Comparison of ENCODE assay signal across 8 cellular contexts in the genomic region with DNA sequence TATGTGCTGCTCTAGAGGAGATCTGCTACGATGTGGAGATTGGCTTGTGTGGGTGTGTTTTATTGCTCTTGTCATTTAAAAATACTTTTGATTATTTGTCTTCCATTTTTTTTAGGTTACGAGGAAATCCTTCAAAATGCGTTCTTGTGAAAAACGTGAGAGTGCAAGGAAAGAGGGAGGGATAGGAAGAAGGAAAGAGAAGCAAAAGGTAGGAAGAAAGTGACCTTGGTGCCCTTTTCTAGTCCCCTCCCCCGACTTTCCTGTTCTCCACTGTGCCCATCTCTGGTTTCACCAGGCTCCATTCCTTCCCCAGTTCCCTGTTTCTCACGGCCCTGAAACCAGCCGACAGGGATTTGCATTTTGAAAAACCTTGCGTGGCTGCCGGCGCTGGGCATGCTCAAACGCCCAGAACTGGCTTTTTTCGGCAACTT. TPM values are rescaled to one million over a fixed set of nuclear protein-coding genes. Genes with fewer than 3 reads are reported as not detected.
A peak's percentile ranks its signal among the peaks of the same experiment; 100 is the strongest.
DNase-seq lines count a peak whose midpoint lies in the region; ATAC-seq and TF ChIP-seq lines count a peak whose summit lies in the region.

No MANE protein-coding gene starts in this region.

- H3K27me3 ChIP-seq in dorsolateral prefrontal cortex = no peaks in the 10 kb centered on the region
- H3K27me3 ChIP-seq in mucosa of rectum (ENCODE audit: control insufficient read depth in 2 of 2, insufficient read depth in 2 of 2, low read length in 2 of 2) = no peaks in the 10 kb centered on the region

- H3K9me3 Mint-ChIP-seq in stimulated activated naive CD8-positive, alpha-beta T cell treated with anti-CD3 and anti-CD28 coated beads, Interleukin-15, Interleukin-2, amounts not matched to agents 100 ng/mL and 50 ng/mL, for 24 hours = no peaks in the 10 kb centered on the region

- no peaks in the 10 kb centered on the region for H3K36me3 ChIP-seq in mucosa of rectum (ENCODE audit: control insufficient read depth in 2 of 2, insufficient read depth in 2 of 2, low read length in 2 of 2)

- H3K36me3 Mint-ChIP-seq in stimulated activated naive CD8-positive, alpha-beta T cell treated with anti-CD3 and anti-CD28 coated beads, Interleukin-15, Interleukin-2, amounts not matched to agents 100 ng/mL and 50 ng/mL, for 24 hours (ENCODE audit: low read depth) = no peaks in the 10 kb centered on the region

- DNase-seq in stimulated activated naive CD8-positive, alpha-beta T cell treated with anti-CD3 and anti-CD28 coated beads, Interleukin-15, Interleukin-2, amounts not matched to agents 100 U/mL and 50 U/mL, for 24 hours = no peak
- peak in 6 of 10 donors; percentile 53 to 74 (median 70) for DNase-seq in dorsolateral prefrontal cortex
- no peak for DNase-seq in OCI-M2 (lab: John Stamatoyannopoulos, UW; ENCODE audit: unreplicated experiment)

- ATAC-seq in stimulated activated naive CD8-positive, alpha-beta T cell treated with anti-CD3 and anti-CD28 coated beads, Interleukin-15, Interleukin-2, amounts not matched to agents 100 U/mL and 50 U/mL, for 24 hours = no peak
- no peak for ATAC-seq in HG02763 (IDR thresholded peaks at IDR 0.05; ENCODE audit: unreplicated experiment)
- ATAC-seq in HG03095 (IDR thresholded peaks at IDR 0.05; ENCODE audit: unreplicated experiment) = no peak
- no peak for ATAC-seq in HG02970 (IDR thresholded peaks at IDR 0.05; ENCODE audit: low FRiP score, unreplicated experiment)

- peaks cover 61% of the 10 kb centered on the region for H3K27me3 Mint-ChIP-seq in stimulated activated naive CD8-positive, alpha-beta T cell treated with anti-CD3 and anti-CD28 coated beads, Interleukin-15, Interleukin-2, amounts not matched to agents 100 ng/mL and 50 ng/mL, for 24 hours

- H3K27ac Mint-ChIP-seq in stimulated activated naive CD8-positive, alpha-beta T cell treated with anti-CD3 and anti-CD28 coated beads, Interleukin-15, Interleukin-2, amounts not matched to agents 100 ng/mL and 50 ng/mL, for 24 hours = no peak overlapping the region

- H3K4me3 Mint-ChIP-seq in stimulated activated naive CD8-positive, alpha-beta T cell treated with anti-CD3 and anti-CD28 coated beads, Interleukin-15, Interleukin-2, amounts not matched to agents 100 ng/mL and 50 ng/mL, for 24 hours = peak overlapping the region; percentile 79

- no peak for TF ChIP-seq CTCF in dorsolateral prefrontal cortex (IDR thresholded peaks at IDR 0.05 in 54 of 56, conservative IDR thresholded peaks at IDR 0.05 in 2 of 56; ENCODE audit: low read depth in 1 of 56, partially characterized antibody in 56 of 56)

- H3K9ac ChIP-seq in mucosa of rectum (ENCODE audit: low read depth in 1 of 2, low read length in 2 of 2) = peak overlapping the region in 1 of 2 donors; percentile 40

- H3K27ac ChIP-seq in dorsolateral prefrontal cortex (peak overlapping the region; percentile 89 to 99 (median 99)), mucosa of rectum (ENCODE audit: low read depth in 2 of 2, low read length in 2 of 2) (peak overlapping the region; percentile 79 to 81)

- peaks cover 9% of the 10 kb centered on the region in 2 donors for H3K4me1 ChIP-seq in mucosa of rectum (ENCODE audit: control insufficient read depth in 2 of 2, insufficient read depth in 2 of 2, low read length in 2 of 2)

- intact Hi-C loops in dorsolateral prefrontal cortex (cut with DNase I) = loop anchor here (2.0 to 5.0 kb wide), 5 partner anchors 37 to 259 kb away; no protein-coding TSS in a partner anchor

- no peaks in the 10 kb centered on the region for H3K9me3 ChIP-seq in mucosa of rectum (ENCODE audit: control insufficient read depth in 2 of 2, low read length in 2 of 2)

- H3K4me3 ChIP-seq in dorsolateral prefrontal cortex (peak overlapping the region; percentile 37 to 99 (median 93)), mucosa of rectum (ENCODE audit: low read length in 2 of 2) (peak overlapping the region; percentile 70 to 74)

- peaks cover 31% of the 10 kb centered on the region for H3K4me1 Mint-ChIP-seq in stimulated activated naive CD8-positive, alpha-beta T cell treated with anti-CD3 and anti-CD28 coated beads, Interleukin-15, Interleukin-2, amounts not matched to agents 100 ng/mL and 50 ng/mL, for 24 hours (ENCODE audit: low read depth)

RNA-seq across cellular contexts. Expression of a gene that starts 0.5 kb away (rescaled TPM):
- 100 to 1,000 TPM in 61 of 120 experiments, 10 to 100 TPM in 59; 23.9 to 223 (median 101) TPM for total RNA-seq in dorsolateral prefrontal cortex

Comparison
In these comparisons a context has a peak if more than half of its experiments do, and no peak if none do; other contexts are left out.
1. DNase-seq: peak in dorsolateral prefrontal cortex (6 of 10); none in stimulated activated naive CD8-positive, alpha-beta T cell treated with anti-CD3 and anti-CD28 coated beads, Interleukin-15, Interleukin-2, amounts not matched to agents 100 U/mL and 50 U/mL, for 24 hours (single experiment) and OCI-M2 (single experiment).